16 cellular contexts compared by ENCODE assay signal in genomic region chr12:57004651-57005050, GRCh38. TPM values are rescaled to one million over a fixed set of nuclear protein-coding genes. Genes with fewer than 3 reads are reported as not detected.
DNase-seq lines count a peak whose midpoint lies in the region; ATAC-seq, FAIRE-seq and TF ChIP-seq lines count a peak whose summit lies in the region.
"Had no signal": no experiment of that assay in that cellular context is flagged by ENCODE, and none has a peak within 500 bp of the region (broad histone marks: within the 10 kb centered on the region; RNA-seq: fewer than 3 reads in every experiment).

No MANE protein-coding gene starts in this region.

- BruUV-seq in PC-9 (replicated peaks; lab: Mats Ljungman, UMichigan): no TSS peak

- H3K79me2 ChIP-seq in PC-9 (ENCODE audit: low read depth): peaks cover 27% of the 10 kb centered on the region

- peaks cover 63% of the 10 kb centered on the region for H3K36me3 Mint-ChIP-seq in CD4-positive, alpha-beta T cell (ENCODE audit: low read depth)

- H3K27me3 ChIP-seq in CD4-positive, alpha-beta T cell (ENCODE audit: control insufficient read depth, insufficient read depth, low read length): no peaks in the 10 kb centered on the region
- H3K27me3 ChIP-seq in PC-9 (ENCODE audit: insufficient read depth, low read depth) (no peaks in the 10 kb centered on the region), iPS-20b (ENCODE audit: insufficient read depth, low read length) (no peaks in the 10 kb centered on the region)
- H3K27me3 ChIP-seq: heart left ventricle had no signal

- H3K9me2 ChIP-seq in PC-9 (ENCODE audit: insufficient read depth): no peaks in the 10 kb centered on the region

- CTCF ChIA-PET in A549 (lab: Yijun Ruan, JAX) (interaction anchor here (0.8 to 10.1 kb wide), 25 partner anchors 8 to 368 kb away, joined by 3 to 161 read pairs (median 4); partner anchors contain the start of genes HSD17B6 and TAC3), PC-9 (lab: Charles Lee) (no interaction called here)
- CTCF ChIA-PET in CD4-positive, alpha-beta T cell (lab: Charles Lee): interaction anchor here (1.2 kb wide), 1 partner anchor 17 kb away, joined by 4 read pairs; no protein-coding TSS in a partner anchor

- H3K36me3 ChIP-seq in PC-9 (ENCODE audit: low read depth) (0 out of 2 replicates have a peak, but pooled peaks cover 8% of the 10 kb centered on the region), iPS-20b (ENCODE audit: insufficient read depth, low read depth, low read length) (peaks cover 52% of the 10 kb centered on the region)

- H3F3A ChIP-seq in PC-9 (ENCODE audit: insufficient read depth, low read depth): peaks cover 6% of the 10 kb centered on the region; the same call in 1 of the 2 replicates

- TF ChIP-seq RAD21 in A549 (conservative IDR thresholded peaks at IDR 0.05 in 1 of 2, IDR thresholded peaks at IDR 0.05 in 1 of 2): no peak

- H3K27me3 Mint-ChIP-seq in CD4-positive, alpha-beta T cell: no peaks in the 10 kb centered on the region

- no peak for DNase-seq in A549 (ENCODE audit: low read depth in 1 of 2, low spot score in 1 of 2)
- no peak for DNase-seq in CD4-positive, alpha-beta T cell
- DNase-seq in PC-9: no peak
- no peak for DNase-seq in GM12892 (ENCODE audit: insufficient read length)
- no peak for DNase-seq in NCI-H1930 (lab: John Stamatoyannopoulos, UW)
- DNase-seq in NCI-H2029 (lab: John Stamatoyannopoulos, UW): no peak
- DNase-seq: activated CD4-positive, CD25-positive, alpha-beta regulatory T cell; central memory CD4-positive, alpha-beta T cell; heart left ventricle; nucleus accumbens; SHP77 treated with DMSO at 0.1 percent for 48 hours had no signal

- H3K4me1 ChIP-seq in A549 (peaks cover 40% of the 10 kb centered on the region), PC-9 (replicated peaks; ENCODE audit: insufficient read depth) (peaks cover 11% of the 10 kb centered on the region), iPS-20b (ENCODE audit: insufficient read depth, low read length) (peaks cover 12% of the 10 kb centered on the region; the same call in 1 of the 2 replicates)

- no peak for ATAC-seq in A549
- ATAC-seq in CD4-positive, alpha-beta T cell (ENCODE audit: poor library complexity): no peak
- no peak for ATAC-seq in HG02938 (IDR thresholded peaks at IDR 0.05; ENCODE audit: unreplicated experiment)
- ATAC-seq: heart left ventricle, left lobe of liver had no signal

- FAIRE-seq in A549 (lab: Jason Lieb, UNC) (no peak), GM12892 (lab: Jason Lieb, UNC) (no peak)
- FAIRE-seq: GM19239 had no signal

- no peak overlapping the region for H3K4me3 ChIP-seq in A549
- H3K4me3 ChIP-seq in PC-9: no peak overlapping the region
- peak overlapping the region; percentile 93; the same call in 1 of the 2 replicates for H3K4me3 ChIP-seq in iPS-20b (ENCODE audit: low read length)

- H3K9me3 ChIP-seq in A549: no peaks in the 10 kb centered on the region
- no peaks in the 10 kb centered on the region for H3K9me3 ChIP-seq in CD4-positive, alpha-beta T cell (ENCODE audit: control insufficient read depth, low read length)
- H3K9me3 ChIP-seq in PC-9 (ENCODE audit: insufficient read depth, low read depth): no peaks in the 10 kb centered on the region
- no peaks in the 10 kb centered on the region for H3K9me3 ChIP-seq in iPS-20b (ENCODE audit: insufficient read depth, low read depth, low read length)
- H3K9me3 ChIP-seq: heart left ventricle had no signal

- H3K4me2 ChIP-seq in A549: peak overlapping the region; percentile 81
- H3K4me2 ChIP-seq in PC-9: peak overlapping the region; percentile 84

- POLR2A ChIA-PET in A549 (lab: Yijun Ruan, JAX) (interaction anchor here (0.6 to 1.5 kb wide), 2 partner anchors 241 to 316 kb away, joined by 3 to 7 read pairs; partner anchors contain the start of gene PTGES3), PC-9 (lab: Charles Lee; ENCODE audit: unreplicated experiment) (no interaction called here)
- POLR2A ChIA-PET in CD4-positive, alpha-beta T cell (lab: Charles Lee): interaction anchor here (1.2 to 1.8 kb wide), 4 partner anchors 61 to 279 kb away, joined by 3 to 15 read pairs (median 4); partner anchors contain the start of gene STAT6

- TF ChIP-seq CTCF in A549 (IDR thresholded peaks at IDR 0.05) (no peak), PC-9 (conservative IDR thresholded peaks at IDR 0.05) (no peak)
- no peak for TF ChIP-seq CTCF in CD4-positive, alpha-beta T cell (IDR thresholded peaks at IDR 0.05)

- no peak for TF ChIP-seq EP300 in A549 (IDR thresholded peaks at IDR 0.05)

- no peak overlapping the region for H3K27ac Mint-ChIP-seq in CD4-positive, alpha-beta T cell

- no peak overlapping the region for H2AFZ ChIP-seq in PC-9

- no peak overlapping the region for H3K9ac ChIP-seq in iPS-20b (ENCODE audit: low read depth, low read length)

- intact Hi-C loops in CD4-positive, alpha-beta T cell (cut with DNase I, micrococcal nuclease): loop anchor here (5.0 kb wide), 2 partner anchors 178 to 247 kb away; no protein-coding TSS in a partner anchor
- intact Hi-C loops in PC-9 (cut with micrococcal nuclease; ENCODE audit: unreplicated experiment): loop anchor here (5.0 to 10.0 kb wide), 3 partner anchors 370 to 887 kb away; partner anchors contain the start of genes BAZ2A, RPL41 and ZC3H10

- H3K4me1 Mint-ChIP-seq in CD4-positive, alpha-beta T cell (ENCODE audit: low read depth): peaks cover 65% of the 10 kb centered on the region

- no peaks in the 10 kb centered on the region for H3K9me3 Mint-ChIP-seq in CD4-positive, alpha-beta T cell
- H3K9me3 Mint-ChIP-seq: CD14-positive monocyte had no signal

- 95% methylated on average over 6 of the region's 6 CpGs for WGBS in A549 (ENCODE audit: missing lambda C conversion rate)

- TF ChIP-seq POLR2A in A549 (IDR thresholded peaks at IDR 0.05; ENCODE audit: low read length) (no peak), GM12892 (IDR thresholded peaks at IDR 0.05; ENCODE audit: low read depth, low read length) (no peak)

- H3K27ac ChIP-seq in A549: no peak overlapping the region
- H3K27ac ChIP-seq in CD4-positive, alpha-beta T cell (ENCODE audit: low read depth, low read length): no peak overlapping the region
- H3K27ac ChIP-seq in PC-9: no peak overlapping the region
- no peak overlapping the region for H3K27ac ChIP-seq in iPS-20b (ENCODE audit: low read length)

- H4K20me1 ChIP-seq in PC-9 (ENCODE audit: insufficient read depth): peaks cover 11% of the 10 kb centered on the region; the same call in 1 of the 2 replicates

- peak overlapping the region; percentile 93 for H3K4me3 Mint-ChIP-seq in CD4-positive, alpha-beta T cell

TF ChIP-seq in A549, 52 proteins besides CTCF, POLR2A, EP300 and RAD21:
- TF ChIP-seq FOSB (CRISPR knock-in tag; IDR thresholded peaks at IDR 0.05): no peak
- TF ChIP-seq TP53 (CRISPR knock-in tag; IDR thresholded peaks at IDR 0.05): no peak
- no peak for TF ChIP-seq ZC3H11A (IDR thresholded peaks at IDR 0.05)
- TF ChIP-seq EHF (CRISPR knock-in tag; IDR thresholded peaks at IDR 0.05): no peak
- no peak for TF ChIP-seq KDM5A (IDR thresholded peaks at IDR 0.05)
- TF ChIP-seq POLR2AphosphoS2 (conservative IDR thresholded peaks at IDR 0.05; ENCODE audit: low read length): no peak
- TF ChIP-seq TFCP2L1 (CRISPR knock-in tag; IDR thresholded peaks at IDR 0.05): no peak
TF ChIP-seq in A549: peak in this region for 0.

RNA-seq across cellular contexts. Expression of gene ZBTB39, which starts 1.7 kb away (rescaled TPM):
- polyA plus RNA-seq in A549 (2011; rRNA removed) (9.5 and 9.8 TPM in 2 replicates), A549 (2017; fragmentation: RNase III; extraction: RNeasy Plus Mini Kit Qiagen cat#74134 plus additional on column Dnase treatment) (4.3 to 4.7 TPM (median 4.5 TPM) in 3 replicates)
- 4.6 and 5.2 TPM in 2 replicates for polyA plus RNA-seq in A549 (2012; cell fraction: cytosol; rRNA removed)
- 4.3 and 5.4 TPM in 2 replicates for polyA plus RNA-seq in A549 (2012; cell fraction: nucleus; rRNA removed)
- 17.6 and 21.0 TPM in 2 replicates for polyA minus RNA-seq in A549 (2011; rRNA and poly(A)+ RNA removed)
- total RNA-seq in CD4-positive, alpha-beta T cell: 1 to 10 TPM; 6.9 to 8.0 TPM
- 6.5 and 7.6 TPM in 2 replicates for total RNA-seq in PC-9 (2021)
- polyA plus RNA-seq in GM12892 (2012; ENCODE audit: missing spikeins): 3.1 TPM

RNA-seq across cellular contexts. Expression of gene TAC3, which starts 11.7 kb away (rescaled TPM):
- polyA plus RNA-seq in A549 (2011; rRNA removed) (0.16 and 0.26 TPM in 2 replicates), A549 (2017; fragmentation: RNase III; extraction: RNeasy Plus Mini Kit Qiagen cat#74134 plus additional on column Dnase treatment) (not detected in 3 replicates)
- 0.05 TPM in 1 of 2 replicates, not detected in the other for polyA plus RNA-seq in A549 (2012; cell fraction: cytosol; rRNA removed)
- 0.34 and 0.76 TPM in 2 replicates for polyA plus RNA-seq in A549 (2012; cell fraction: nucleus; rRNA removed)
- 0.66 TPM in 1 of 2 replicates, not detected in the other for polyA minus RNA-seq in A549 (2011; rRNA and poly(A)+ RNA removed)
- not detected for total RNA-seq in CD4-positive, alpha-beta T cell
- not detected in 2 replicates for total RNA-seq in PC-9 (2021)
- polyA plus RNA-seq in GM12892 (2012; ENCODE audit: missing spikeins): 0.49 TPM
- total RNA-seq: heart left ventricle, left lobe of liver had no signal
- polyA plus RNA-seq: CD14-positive monocyte, heart left ventricle had no signal

RNA-seq across cellular contexts. Expression of gene MYO1A, which starts 45.3 kb away (rescaled TPM):
- polyA plus RNA-seq in A549 (2011; rRNA removed): 1.9 and 3.1 TPM in 2 replicates
- 0.13 and 0.17 TPM in 2 replicates for polyA plus RNA-seq in A549 (2012; cell fraction: cytosol; rRNA removed)
- 0.61 and 0.74 TPM in 2 replicates for polyA plus RNA-seq in A549 (2012; cell fraction: nucleus; rRNA removed)
- 0.17 to 0.67 TPM (median 0.50 TPM) in 3 replicates for polyA plus RNA-seq in A549 (2017; fragmentation: RNase III; extraction: RNeasy Plus Mini Kit Qiagen cat#74134 plus additional on column Dnase treatment)
- polyA minus RNA-seq in A549 (2011; rRNA and poly(A)+ RNA removed): 4.8 and 5.6 TPM in 2 replicates
- 1 to 10 TPM; 1.0 to 1.1 TPM for total RNA-seq in CD4-positive, alpha-beta T cell
- total RNA-seq in PC-9 (2021): not detected in 2 replicates
- 0.40 TPM for polyA plus RNA-seq in GM12892 (2012; ENCODE audit: missing spikeins)

RNA-seq across cellular contexts. Expression of gene RDH16, which starts 47.2 kb away (rescaled TPM):
- 0.21 and 0.22 TPM in 2 replicates for polyA plus RNA-seq in A549 (2011; rRNA removed)
- polyA plus RNA-seq in A549 (2012; cell fraction: cytosol; rRNA removed): 0.05 and 0.07 TPM in 2 replicates
- 0.43 and 0.59 TPM in 2 replicates for polyA plus RNA-seq in A549 (2012; cell fraction: nucleus; rRNA removed)
- 0.06 to 0.09 TPM (median 0.08 TPM) in 3 replicates for polyA plus RNA-seq in A549 (2017; fragmentation: RNase III; extraction: RNeasy Plus Mini Kit Qiagen cat#74134 plus additional on column Dnase treatment)
- polyA minus RNA-seq in A549 (2011; rRNA and poly(A)+ RNA removed): 0.29 TPM in 1 of 2 replicates, not detected in the other
- under 1 TPM; 0.30 to 0.34 TPM for total RNA-seq in CD4-positive, alpha-beta T cell
- total RNA-seq in PC-9 (2021): 0.79 and 0.88 TPM in 2 replicates
- 0.08 TPM for polyA plus RNA-seq in GM12892 (2012; ENCODE audit: missing spikeins)
- polyA plus RNA-seq: CD14-positive monocyte had no signal
